ENCODE assay signal across 8 cellular contexts in the genomic region with DNA sequence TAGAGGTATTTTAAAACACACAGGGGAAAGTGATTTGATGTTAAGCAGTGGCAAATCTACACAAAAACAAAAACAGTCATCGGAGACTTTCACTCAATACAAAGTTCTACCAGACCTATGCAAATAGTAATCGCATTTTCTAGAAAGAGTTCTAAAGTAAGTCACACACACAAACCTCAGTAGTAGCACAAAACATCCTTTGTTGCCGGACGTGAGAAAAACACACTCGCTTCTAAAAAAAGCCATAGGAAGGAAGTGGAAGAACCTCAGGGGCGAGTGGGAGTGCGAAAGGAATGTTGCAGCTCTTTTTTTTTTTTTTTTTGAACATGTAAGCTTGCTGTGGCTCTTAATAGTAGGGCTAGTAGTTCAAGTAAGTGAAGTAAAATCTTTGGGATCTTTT.
DNase-seq lines count a peak whose midpoint lies in the region; ATAC-seq and TF ChIP-seq lines count a peak whose summit lies in the region.

No MANE protein-coding gene starts in this region.

- intact Hi-C loops in activated B cell treated with CpG ODN at 0.5 μM for 24 hours (cut with micrococcal nuclease): loop anchor here (2.0 to 10.0 kb wide), 2 partner anchors 33 to 1099 kb away; no protein-coding TSS in a partner anchor
- intact Hi-C loops in PC-3 (cut with micrococcal nuclease): no loop called here

- H4K20me1 ChIP-seq in PC-3 (ENCODE audit: low read length) (no peaks in the 10 kb centered on the region), Karpas-422 (ENCODE audit: insufficient read depth, low read depth, low read length) (no peaks in the 10 kb centered on the region)

- H3K4me1 ChIP-seq in PC-3 (ENCODE audit: insufficient read depth, low read length): peaks cover 22% of the 10 kb centered on the region
- H3K4me1 ChIP-seq in Karpas-422 (ENCODE audit: low read length): peaks cover 4% of the 10 kb centered on the region

- POLR2A ChIA-PET in activated B cell treated with CpG ODN at 0.5 μM for 24 hours (lab: Charles Lee): interaction anchor here (0.8 to 5.3 kb wide), 6 partner anchors 10 to 1164 kb away, joined by 3 to 56 read pairs (median 3); partner anchors contain the start of genes CCDC82, ENDOD1 and JRKL
- POLR2A ChIA-PET in PC-3 (lab: Charles Lee; ENCODE audit: unreplicated experiment): interaction anchor here (0.5 kb wide), 1 partner anchor 89 kb away, joined by 4 read pairs; no protein-coding TSS in a partner anchor

- no peak for DNase-seq in activated T-cell treated with anti-CD3 and anti-CD28 coated beads, Interleukin-2, amount 50 U/mL, for 4 hours
- no peak for DNase-seq in activated T-cell treated with anti-CD3 and anti-CD28 coated beads, Interleukin-2, amount 50 U/mL, for 1 hour
- DNase-seq in activated B cell treated with CpG ODN at 0.5 μM for 24 hours: no peak
- DNase-seq in kidney glomerular epithelial cell (lab: John Stamatoyannopoulos, UW): peak; percentile 24
- no peak for DNase-seq in NCI-H2196 (lab: John Stamatoyannopoulos, UW; ENCODE audit: unreplicated experiment)
- no peak for DNase-seq in PC-3
- no peak for DNase-seq in Karpas-422

- H3K4me1 Mint-ChIP-seq in activated T-cell treated with anti-CD3 and anti-CD28 coated beads, Interleukin-2, amount 50 U/mL, for 4 hours (ENCODE audit: low read depth): peaks cover 91% of the 10 kb centered on the region
- H3K4me1 Mint-ChIP-seq in activated B cell treated with CpG ODN at 0.5 μM for 24 hours: peaks cover 82% of the 10 kb centered on the region

- H3K27me3 Mint-ChIP-seq in activated T-cell treated with anti-CD3 and anti-CD28 coated beads, Interleukin-2, amount 50 U/mL, for 4 hours (ENCODE audit: low read depth): no peaks in the 10 kb centered on the region
- H3K27me3 Mint-ChIP-seq in activated B cell treated with CpG ODN at 0.5 μM for 24 hours: no peaks in the 10 kb centered on the region

- H3K79me2 ChIP-seq in PC-3 (ENCODE audit: low read length) (no peaks in the 10 kb centered on the region), Karpas-422 (ENCODE audit: low read length) (no peaks in the 10 kb centered on the region)

- no TSS peak for BruUV-seq in PC-3 (replicated peaks; lab: Mats Ljungman, UMichigan)

- H3K9me3 Mint-ChIP-seq in activated T-cell treated with anti-CD3 and anti-CD28 coated beads, Interleukin-2, amount 50 U/mL, for 4 hours: no peaks in the 10 kb centered on the region
- H3K9me3 Mint-ChIP-seq in activated B cell treated with CpG ODN at 0.5 μM for 24 hours: no peaks in the 10 kb centered on the region

- H3K9me3 ChIP-seq in PC-3 (ENCODE audit: low read length): no peaks in the 10 kb centered on the region
- no peaks in the 10 kb centered on the region for H3K9me3 ChIP-seq in Karpas-422 (ENCODE audit: low read length)

- H3K4me3 ChIP-seq in PC-3 (ENCODE audit: low read length): no peak overlapping the region
- H3K4me3 ChIP-seq in Karpas-422 (ENCODE audit: low read length): no peak overlapping the region

- H3K9me2 ChIP-seq in PC-3 (replicated peaks; ENCODE audit: low read length) (no peaks in the 10 kb centered on the region), Karpas-422 (replicated peaks; ENCODE audit: insufficient read depth, low read length) (no peaks in the 10 kb centered on the region)

- no peaks in the 10 kb centered on the region for H3K27me3 ChIP-seq in PC-3 (ENCODE audit: low read length)
- no peaks in the 10 kb centered on the region for H3K27me3 ChIP-seq in Karpas-422 (ENCODE audit: low read length)

- ATAC-seq in activated T-cell treated with anti-CD3 and anti-CD28 coated beads, Interleukin-2, amount 50 U/mL, for 4 hours: no peak
- peak; percentile 51 for ATAC-seq in HG03064 (IDR thresholded peaks at IDR 0.05; ENCODE audit: low read depth, unreplicated experiment)
- no peak for ATAC-seq in activated B cell treated with CpG ODN at 0.5 μM for 24 hours (ENCODE audit: low read depth)
- ATAC-seq in PC-3: no peak

- H3K27ac ChIP-seq in PC-3 (ENCODE audit: low read length): no peak overlapping the region
- H3K27ac ChIP-seq in Karpas-422 (ENCODE audit: low read length): no peak overlapping the region

- H3K9ac ChIP-seq in PC-3 (ENCODE audit: low read length): no peak overlapping the region
- H3K9ac ChIP-seq in Karpas-422 (ENCODE audit: low read length): no peak overlapping the region

- CTCF ChIA-PET in activated B cell treated with CpG ODN at 0.5 μM for 24 hours (lab: Charles Lee): interaction anchor here (0.8 to 3.5 kb wide), 3 partner anchors 85 to 199 kb away, joined by 3 to 21 read pairs (median 16); partner anchors contain the start of gene MAML2
- CTCF ChIA-PET in PC-3 (lab: Charles Lee): no interaction called here

- no peak overlapping the region for H2AFZ ChIP-seq in PC-3 (ENCODE audit: low read length)
- no peak overlapping the region for H2AFZ ChIP-seq in Karpas-422 (ENCODE audit: low read length)

- H3K36me3 ChIP-seq in PC-3 (ENCODE audit: low read depth, low read length) (no peaks in the 10 kb centered on the region), Karpas-422 (ENCODE audit: insufficient read depth, low read length) (no peaks in the 10 kb centered on the region)

- peaks cover 2% of the 10 kb centered on the region for H3F3A ChIP-seq in PC-3 (ENCODE audit: low read length, unreplicated experiment)

- TF ChIP-seq CTCF in activated B cell treated with CpG ODN at 0.5 μM for 24 hours (IDR thresholded peaks at IDR 0.05) (no peak), PC-3 (conservative IDR thresholded peaks at IDR 0.05; ENCODE audit: low read depth, low read length) (no peak)

- peak overlapping the region; percentile 61 for H3K4me3 Mint-ChIP-seq in activated T-cell treated with anti-CD3 and anti-CD28 coated beads, Interleukin-2, amount 50 U/mL, for 4 hours
- H3K4me3 Mint-ChIP-seq in activated B cell treated with CpG ODN at 0.5 μM for 24 hours: peak overlapping the region; percentile 73

- peak overlapping the region; percentile 99 for H3K27ac Mint-ChIP-seq in activated B cell treated with CpG ODN at 0.5 μM for 24 hours

- H3K4me2 ChIP-seq in PC-3 (ENCODE audit: low read length): no peak overlapping the region
- H3K4me2 ChIP-seq in Karpas-422 (ENCODE audit: low read depth, low read length, poor library complexity, severe bottlenecking): no peak overlapping the region

- peaks cover 33% of the 10 kb centered on the region for H3K36me3 Mint-ChIP-seq in activated T-cell treated with anti-CD3 and anti-CD28 coated beads, Interleukin-2, amount 50 U/mL, for 4 hours (ENCODE audit: insufficient read depth)
- peaks cover 2% of the 10 kb centered on the region for H3K36me3 Mint-ChIP-seq in activated B cell treated with CpG ODN at 0.5 μM for 24 hours (ENCODE audit: low read depth)
